ENCODE assay signal across 15 cellular contexts in genomic region chr20:49948809-49949507, GRCh38. TPM values are rescaled to one million over a fixed set of nuclear protein-coding genes. Genes with fewer than 3 reads are reported as not detected.
DNase-seq lines count a peak whose midpoint lies in the region; ATAC-seq and TF ChIP-seq lines count a peak whose summit lies in the region.
"Had no signal": no experiment of that assay in that cellular context is flagged by ENCODE, and none has a peak within 500 bp of the region (broad histone marks: within the 10 kb centered on the region; RNA-seq: fewer than 3 reads in every experiment).

No MANE protein-coding gene starts in this region.

- H3K9me3 Mint-ChIP-seq in activated naive CD4-positive, alpha-beta T cell treated with anti-CD3 and anti-CD28 coated beads, Interleukin-2, amount 50 U/mL, for 24 hours: no peaks in the 10 kb centered on the region
- H3K9me3 Mint-ChIP-seq: mesothelial cell of epicardium had no signal

- peaks cover 23% of the 10 kb centered on the region for H3K79me2 ChIP-seq in fibroblast of lung (ENCODE audit: control insufficient read depth, insufficient read depth, low read length)
- H3K79me2 ChIP-seq in mesendoderm (ENCODE audit: control insufficient read depth, insufficient read depth, low read length): peaks cover 2% of the 10 kb centered on the region

- H3K9me3 ChIP-seq in SJSA1 (replicated peaks) (no peaks in the 10 kb centered on the region), fibroblast of lung (ENCODE audit: control insufficient read depth, insufficient read depth, low read depth, low read length) (no peaks in the 10 kb centered on the region)

- H4K8ac ChIP-seq in mesendoderm (ENCODE audit: low read depth, low read length): no peak overlapping the region

- peak overlapping the region; percentile 51 for H3K4me2 ChIP-seq in fibroblast of lung (ENCODE audit: extremely low read depth, insufficient read depth, low read length)
- no peak overlapping the region for H3K4me2 ChIP-seq in mesendoderm (ENCODE audit: low read length)

- no peak overlapping the region for H2BK120ac ChIP-seq in mesendoderm (ENCODE audit: low read depth, low read length)

- no peaks in the 10 kb centered on the region for H3K27me3 ChIP-seq in SJSA1 (replicated peaks)
- no peaks in the 10 kb centered on the region for H3K27me3 ChIP-seq in fibroblast of lung (ENCODE audit: control insufficient read depth, insufficient read depth, low read length)
- no peaks in the 10 kb centered on the region for H3K27me3 ChIP-seq in mesendoderm (ENCODE audit: insufficient read depth, low read length, poor library complexity)

- ATAC-seq in HG02885 (IDR thresholded peaks at IDR 0.05; ENCODE audit: poor library complexity, unreplicated experiment): no peak

- H3K23ac ChIP-seq in mesendoderm (ENCODE audit: low read length): no peak overlapping the region

- peaks cover 20% of the 10 kb centered on the region for H3K4me1 Mint-ChIP-seq in activated naive CD4-positive, alpha-beta T cell treated with anti-CD3 and anti-CD28 coated beads, Interleukin-2, amount 50 U/mL, for 24 hours
- H3K4me1 Mint-ChIP-seq: mesothelial cell of epicardium had no signal

- no peaks in the 10 kb centered on the region for H3K27me3 Mint-ChIP-seq in activated naive CD4-positive, alpha-beta T cell treated with anti-CD3 and anti-CD28 coated beads, Interleukin-2, amount 50 U/mL, for 24 hours
- H3K27me3 Mint-ChIP-seq: B cell had no signal

- no peak overlapping the region for H3K4me3 ChIP-seq in SJSA1
- no peak overlapping the region for H3K4me3 ChIP-seq in fibroblast of lung (replicated peaks in 1 of 4; ENCODE audit: control extremely low read depth in 1 of 4, insufficient read depth in 1 of 4, low read depth in 3 of 4, low read length in 4 of 4)
- no peak overlapping the region for H3K4me3 ChIP-seq in mesendoderm (ENCODE audit: low read length)
- H3K4me3 ChIP-seq: SK-N-MC had no signal

- peaks cover 2% of the 10 kb centered on the region for H3K79me1 ChIP-seq in mesendoderm (ENCODE audit: low read length)

- H2BK5ac ChIP-seq in mesendoderm (ENCODE audit: low read length): no peak overlapping the region

- H2AK5ac ChIP-seq in mesendoderm (ENCODE audit: low read length): no peak overlapping the region

- no peak overlapping the region for H2AFZ ChIP-seq in fibroblast of lung (ENCODE audit: low read length)

- peaks cover 20% of the 10 kb centered on the region for H3K36me3 Mint-ChIP-seq in activated naive CD4-positive, alpha-beta T cell treated with anti-CD3 and anti-CD28 coated beads, Interleukin-2, amount 50 U/mL, for 24 hours

- H3K56ac ChIP-seq in mesendoderm (ENCODE audit: low read length): no peak overlapping the region

- H3K18ac ChIP-seq in mesendoderm (ENCODE audit: low read length): no peak overlapping the region

- WGBS in mesendoderm (ENCODE audit: extremely low coverage, insufficient coverage, low lambda C conversion rate): no CpG with 5 or more reads among the region's 11 CpGs

- H3K27ac ChIP-seq in SJSA1: peak overlapping the region; percentile 94
- peak overlapping the region; percentile 86 for H3K27ac ChIP-seq in fibroblast of lung (ENCODE audit: insufficient read depth, low read length)
- no peak overlapping the region for H3K27ac ChIP-seq in mesendoderm (ENCODE audit: low read depth, low read length)
- H3K27ac ChIP-seq: SK-N-MC had no signal

- no peak for TF ChIP-seq CTCF in fibroblast of lung (conservative IDR thresholded peaks at IDR 0.05 in 1 of 2, IDR thresholded peaks at IDR 0.05 in 1 of 2; ENCODE audit: low read depth in 1 of 2, low read length in 2 of 2)

- peaks cover 84% of the 10 kb centered on the region for H3K36me3 ChIP-seq in SJSA1
- peaks cover 20% of the 10 kb centered on the region for H3K36me3 ChIP-seq in fibroblast of lung (ENCODE audit: control insufficient read depth, insufficient read depth, low read length)
- H3K36me3 ChIP-seq in mesendoderm (ENCODE audit: control insufficient read depth, insufficient read depth, low read length): peaks cover 21% of the 10 kb centered on the region

- no peak overlapping the region for H2BK15ac ChIP-seq in mesendoderm (replicated peaks; ENCODE audit: low read depth)

- peak overlapping the region; percentile 84 for H3K27ac Mint-ChIP-seq in activated naive CD4-positive, alpha-beta T cell treated with anti-CD3 and anti-CD28 coated beads, Interleukin-2, amount 50 U/mL, for 24 hours
- H3K27ac Mint-ChIP-seq: B cell, mesothelial cell of epicardium had no signal

- no peak for DNase-seq in activated naive CD4-positive, alpha-beta T cell treated with Interleukin-2 at 50 U/mL for 16 hours
- DNase-seq in SJSA1 (ENCODE audit: low read depth in 1 of 2, low spot score in 2 of 2) (peak; percentile 94 to 95), fibroblast of lung (ENCODE audit: low read depth in 2 of 2) (peak; percentile 92 to 98), smooth muscle cell of the brain vasculature (ENCODE audit: low read depth, low spot score) (peak; percentile 88), mesendoderm (no peak), islet precursor cell (no peak)
- DNase-seq: activated CD4-positive, alpha-beta T cell treated with anti-CD3 and anti-CD28 coated beads, Interleukin-2, amount 50 U/mL, for 1 hour; effector CD8-positive, alpha-beta T cell; NCI-H1436; NCI-H526 treated with DMSO at 0.1 percent for 48 hours had no signal

- H3K9ac ChIP-seq in fibroblast of lung (ENCODE audit: insufficient read depth, low read length) (peak overlapping the region; percentile 37), mesendoderm (ENCODE audit: low read length) (no peak overlapping the region)

- no peak overlapping the region for H3K4ac ChIP-seq in mesendoderm (ENCODE audit: low read depth, low read length)

- no peaks in the 10 kb centered on the region for H4K20me1 ChIP-seq in fibroblast of lung (ENCODE audit: control insufficient read depth, extremely low read depth, insufficient read depth, low read length)

- no peak overlapping the region for H3K4me3 Mint-ChIP-seq in activated naive CD4-positive, alpha-beta T cell treated with anti-CD3 and anti-CD28 coated beads, Interleukin-2, amount 50 U/mL, for 24 hours
- H3K4me3 Mint-ChIP-seq: B cell, mesothelial cell of epicardium had no signal

- H3K4me1 ChIP-seq in SJSA1 (replicated peaks): peaks cover 49% of the 10 kb centered on the region
- peaks cover 29% of the 10 kb centered on the region for H3K4me1 ChIP-seq in fibroblast of lung (ENCODE audit: control insufficient read depth, extremely low read depth, insufficient read depth, low read length)
- H3K4me1 ChIP-seq in mesendoderm (ENCODE audit: control insufficient read depth, low read depth, low read length): no peaks in the 10 kb centered on the region

- no peak overlapping the region for H4K5ac ChIP-seq in mesendoderm (ENCODE audit: low read length)

RNA-seq across cellular contexts. Expression of gene RNF114, which starts 12.8 kb away (rescaled TPM):
- total RNA-seq in SJSA1 (2014; rRNA removed; shearing (Covaris generic)): 168 and 175 TPM in 2 replicates
- 50.3 and 65.2 TPM in 2 replicates for total RNA-seq in fibroblast of lung
- polyA plus RNA-seq in fibroblast of lung: 70.2 and 93.9 TPM in 2 replicates
- polyA plus RNA-seq in fibroblast of lung (2012): 57.8 and 75.8 TPM in 2 replicates
- 53.6 and 77.4 TPM in 2 replicates for polyA minus RNA-seq in fibroblast of lung (ENCODE audit: low replicate concordance)
- polyA plus RNA-seq in mesendoderm (2013, experiment 1 of 2): 60.4 TPM
- polyA plus RNA-seq in mesendoderm (2013, experiment 2 of 2): 60.4 TPM

RNA-seq across cellular contexts. Expression of gene SPATA2, which starts 33.6 kb away (rescaled TPM):
- 2.5 and 3.5 TPM in 2 replicates for total RNA-seq in SJSA1 (2014; rRNA removed; shearing (Covaris generic))
- total RNA-seq in fibroblast of lung: 1.0 and 2.0 TPM in 2 replicates
- 3.6 and 4.2 TPM in 2 replicates for polyA plus RNA-seq in fibroblast of lung
- 4.6 and 4.9 TPM in 2 replicates for polyA plus RNA-seq in fibroblast of lung (2012)
- 4.6 and 5.1 TPM in 2 replicates for polyA minus RNA-seq in fibroblast of lung (ENCODE audit: low replicate concordance)
- 10.0 TPM for polyA plus RNA-seq in mesendoderm (2013, experiment 1 of 2)
- polyA plus RNA-seq in mesendoderm (2013, experiment 2 of 2): 9.6 TPM

RNA-seq across cellular contexts. Expression of gene SNAI1, which starts 33.8 kb away (rescaled TPM):
- total RNA-seq in SJSA1 (2014; rRNA removed; shearing (Covaris generic)): 11.4 and 24.2 TPM in 2 replicates
- total RNA-seq in fibroblast of lung: 0.26 and 0.66 TPM in 2 replicates
- polyA plus RNA-seq in fibroblast of lung: 1.4 and 1.8 TPM in 2 replicates
- polyA plus RNA-seq in fibroblast of lung (2012): 5.0 and 6.8 TPM in 2 replicates
- polyA minus RNA-seq in fibroblast of lung (ENCODE audit: low replicate concordance): 5.1 and 6.5 TPM in 2 replicates
- 23.6 TPM for polyA plus RNA-seq in mesendoderm (2013, experiment 1 of 2)
- 20.7 TPM for polyA plus RNA-seq in mesendoderm (2013, experiment 2 of 2)

Comparison
In these comparisons a context has a peak if more than half of its experiments do, and no peak if none do; other contexts are left out.
1. DNase-seq: peak in SJSA1 (2 of 2), fibroblast of lung (2 of 2) and smooth muscle cell of the brain vasculature (single experiment); none in activated naive CD4-positive, alpha-beta T cell treated with Interleukin-2 at 50 U/mL for 16 hours (single experiment), mesendoderm (single experiment) and islet precursor cell (single experiment).